18 cellular contexts compared by ENCODE assay signal in genomic region chr19:1815605-1816529, GRCh38.
"Had no signal": no experiment of that assay in that cellular context is flagged by ENCODE, and none has a peak within 500 bp of the region (broad histone marks: within the 10 kb centered on the region; RNA-seq: fewer than 3 reads in every experiment).

No MANE protein-coding gene starts in this region.

- FAIRE-seq: colon had no signal

- H3K9me3 Mint-ChIP-seq: dendritic cell treated with granulocyte-macrophage colony-stimulating factor and Interleukin-4, amounts not matched to agents 40 ng/mL and 50 ng/mL, for 4 days; effector memory CD8-positive, alpha-beta T cell; naive thymus-derived CD8-positive, alpha-beta T cell; stimulated activated memory B cell treated with anti-CD40 and anti-IgM and Interleukin-4, amounts not matched to agents 10 μg/mL and 1 μg/mL and 100 μg/mL, for 72 hours; stimulated activated naive CD8-positive, alpha-beta T cell treated with anti-CD3 and anti-CD28 coated beads, Interleukin-15, Interleukin-2, amounts not matched to agents 100 ng/mL and 50 ng/mL, for 24 hours had no signal

- DNase-seq: cerebellar nuclear complex; effector memory CD8-positive, alpha-beta T cell; foreskin keratinocyte; head of caudate nucleus; hippocampal formation; left colon; naive thymus-derived CD8-positive, alpha-beta T cell; posterior cingulate gyrus; right cardiac atrium; stimulated activated CD4-positive, alpha-beta T cell treated with anti-CD3 and anti-CD28 coated beads, Interleukin-4, amount 100 ng/mL, for 1 hour; stimulated activated CD8-positive, alpha-beta memory T cell treated with anti-CD3 and anti-CD28 coated beads, Interleukin-4, amount 100 ng/mL, for 48 hours; uterus had no signal

- H3K27ac ChIP-seq: foreskin keratinocyte, upper lobe of left lung, uterus had no signal

- H3K27me3 Mint-ChIP-seq: dendritic cell treated with granulocyte-macrophage colony-stimulating factor and Interleukin-4, amounts not matched to agents 40 ng/mL and 50 ng/mL, for 4 days; effector memory CD8-positive, alpha-beta T cell; naive thymus-derived CD8-positive, alpha-beta T cell; stimulated activated memory B cell treated with anti-CD40 and anti-IgM and Interleukin-4, amounts not matched to agents 10 μg/mL and 1 μg/mL and 100 μg/mL, for 72 hours; stimulated activated naive CD8-positive, alpha-beta T cell treated with anti-CD3 and anti-CD28 coated beads, Interleukin-15, Interleukin-2, amounts not matched to agents 100 ng/mL and 50 ng/mL, for 24 hours had no signal

- H3K27ac Mint-ChIP-seq: dendritic cell treated with granulocyte-macrophage colony-stimulating factor and Interleukin-4, amounts not matched to agents 40 ng/mL and 50 ng/mL, for 4 days; stimulated activated memory B cell treated with anti-CD40 and anti-IgM and Interleukin-4, amounts not matched to agents 10 μg/mL and 1 μg/mL and 100 μg/mL, for 72 hours; stimulated activated naive CD8-positive, alpha-beta T cell treated with anti-CD3 and anti-CD28 coated beads, Interleukin-15, Interleukin-2, amounts not matched to agents 100 ng/mL and 50 ng/mL, for 24 hours had no signal

- H3K4me3 Mint-ChIP-seq: dendritic cell treated with granulocyte-macrophage colony-stimulating factor and Interleukin-4, amounts not matched to agents 40 ng/mL and 50 ng/mL, for 4 days; effector memory CD8-positive, alpha-beta T cell; stimulated activated memory B cell treated with anti-CD40 and anti-IgM and Interleukin-4, amounts not matched to agents 10 μg/mL and 1 μg/mL and 100 μg/mL, for 72 hours; stimulated activated naive CD8-positive, alpha-beta T cell treated with anti-CD3 and anti-CD28 coated beads, Interleukin-15, Interleukin-2, amounts not matched to agents 100 ng/mL and 50 ng/mL, for 24 hours had no signal

- H3K4me1 ChIP-seq: foreskin keratinocyte had no signal

- H3K4me3 ChIP-seq: smooth muscle cell, upper lobe of left lung, uterus had no signal

- H3K9me3 ChIP-seq: upper lobe of left lung, uterus had no signal

- H3K36me3 ChIP-seq: uterus had no signal

- H3K4me2 ChIP-seq: smooth muscle cell had no signal

- ATAC-seq: effector memory CD8-positive, alpha-beta T cell; foreskin keratinocyte; left colon; naive thymus-derived CD8-positive, alpha-beta T cell; right cardiac atrium; stimulated activated memory B cell treated with anti-CD40 and anti-IgM and Interleukin-4, amounts not matched to agents 10 μg/mL and 1 μg/mL and 100 μg/mL, for 72 hours had no signal

- H3K27me3 ChIP-seq: foreskin keratinocyte, upper lobe of left lung, uterus had no signal
